20 cellular contexts compared by ENCODE assay signal in the genomic region with DNA sequence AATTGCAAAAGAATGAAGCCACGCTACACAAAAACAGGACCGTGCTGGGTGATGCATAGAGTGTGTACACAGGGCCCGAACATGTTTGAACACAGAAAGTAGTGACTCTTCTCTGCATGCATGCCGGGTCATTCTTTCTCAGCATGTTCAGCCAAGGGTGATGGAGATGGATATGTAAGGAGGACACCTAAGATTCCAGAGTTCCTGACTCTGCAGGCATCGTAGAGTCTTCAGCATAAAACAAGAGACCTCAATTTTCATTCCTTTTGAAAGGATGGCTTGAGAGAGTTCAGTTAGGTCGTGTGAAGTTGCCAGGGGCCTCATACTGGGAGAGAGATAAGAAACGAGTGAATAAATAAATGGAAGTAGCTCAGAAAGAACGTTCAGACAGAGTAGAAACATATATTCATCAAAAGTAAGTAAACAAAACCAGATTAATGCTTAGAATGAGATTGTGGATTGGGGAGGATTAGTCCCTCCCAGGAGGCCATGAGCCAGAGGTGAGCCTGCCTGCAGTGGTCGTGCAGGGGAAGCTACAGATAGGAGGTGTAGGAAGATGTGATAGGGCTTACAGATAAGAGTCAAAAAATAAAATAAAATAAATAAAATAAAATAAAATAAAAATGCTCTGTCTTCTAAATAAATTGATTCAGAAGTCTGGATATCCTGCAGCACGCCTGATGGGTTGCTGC. TPM values are rescaled to one million over a fixed set of nuclear protein-coding genes. Genes with fewer than 3 reads are reported as not detected.
DNase-seq lines count a peak whose midpoint lies in the region; ATAC-seq, FAIRE-seq and TF ChIP-seq lines count a peak whose summit lies in the region.
"Had no signal": no experiment of that assay in that cellular context is flagged by ENCODE, and none has a peak within 500 bp of the region (broad histone marks: within the 10 kb centered on the region; RNA-seq: fewer than 3 reads in every experiment).

No MANE protein-coding gene starts in this region.

- H3K4me1 ChIP-seq in pancreas = peaks cover 0 to 13% (median 2%) of the 10 kb centered on the region in 3 donors
- H3K4me1 ChIP-seq: BLaER1, HAP-1 had no signal

- H3K36me3 ChIP-seq in H7 (replicated peaks; ENCODE audit: control insufficient read depth, insufficient read depth, low read length) (no peaks in the 10 kb centered on the region), pancreas (no peaks in the 10 kb centered on the region)
- H3K36me3 ChIP-seq: BLaER1, HAP-1 had no signal

- H3K27me3 Mint-ChIP-seq in stimulated activated memory B cell treated with anti-CD40 and anti-IgM and Interleukin-4, amounts not matched to agents 10 μg/mL and 1 μg/mL and 100 μg/mL, for 72 hours = no peaks in the 10 kb centered on the region
- peaks cover 7 to 9% of the 10 kb centered on the region in 2 donors for H3K27me3 Mint-ChIP-seq in effector memory CD8-positive, alpha-beta T cell

- FAIRE-seq in pancreas (lab: Jason Lieb, UNC) = no peak
- FAIRE-seq: GM12892, GM18507 had no signal

- H3K9me3 Mint-ChIP-seq in stimulated activated memory B cell treated with anti-CD40 and anti-IgM and Interleukin-4, amounts not matched to agents 10 μg/mL and 1 μg/mL and 100 μg/mL, for 72 hours = peaks cover 2% of the 10 kb centered on the region
- no peaks in the 10 kb centered on the region for H3K9me3 Mint-ChIP-seq in effector memory CD8-positive, alpha-beta T cell

- H3K4me1 Mint-ChIP-seq in stimulated activated memory B cell treated with anti-CD40 and anti-IgM and Interleukin-4, amounts not matched to agents 10 μg/mL and 1 μg/mL and 100 μg/mL, for 72 hours = no peaks in the 10 kb centered on the region
- H3K4me1 Mint-ChIP-seq in effector memory CD8-positive, alpha-beta T cell (ENCODE audit: low read depth in 2 of 2) = no peaks in the 10 kb centered on the region
- H3K4me1 Mint-ChIP-seq: CD8-positive, alpha-beta memory T cell had no signal

- H3K4me3 ChIP-seq in H7 (ENCODE audit: insufficient read depth, low read depth, low read length) = no peak overlapping the region
- no peak overlapping the region for H3K4me3 ChIP-seq in pancreas
- H3K4me3 ChIP-seq: BLaER1, HAP-1 had no signal

- TF ChIP-seq CTCF in VCaP (conservative IDR thresholded peaks at IDR 0.05) (no peak), pancreas (IDR thresholded peaks at IDR 0.05) (no peak)

- H3K27ac Mint-ChIP-seq in stimulated activated memory B cell treated with anti-CD40 and anti-IgM and Interleukin-4, amounts not matched to agents 10 μg/mL and 1 μg/mL and 100 μg/mL, for 72 hours = no peak overlapping the region
- H3K27ac Mint-ChIP-seq in effector memory CD8-positive, alpha-beta T cell = no peak overlapping the region
- H3K27ac Mint-ChIP-seq: CD8-positive, alpha-beta memory T cell had no signal

- H3K27me3 ChIP-seq in H7 (ENCODE audit: control insufficient read depth, insufficient read depth, low read length) = no peaks in the 10 kb centered on the region
- no peaks in the 10 kb centered on the region for H3K27me3 ChIP-seq in pancreas
- H3K27me3 ChIP-seq: BLaER1 had no signal

- H3K4me3 Mint-ChIP-seq in stimulated activated memory B cell treated with anti-CD40 and anti-IgM and Interleukin-4, amounts not matched to agents 10 μg/mL and 1 μg/mL and 100 μg/mL, for 72 hours = no peak overlapping the region
- H3K4me3 Mint-ChIP-seq in effector memory CD8-positive, alpha-beta T cell = no peak overlapping the region
- H3K4me3 Mint-ChIP-seq: CD8-positive, alpha-beta memory T cell had no signal

- no peaks in the 10 kb centered on the region for H3K9me3 ChIP-seq in pancreas
- H3K9me3 ChIP-seq: HAP-1, SK-N-SH had no signal

- DNase-seq in H7 = peak; percentile 32
- DNase-seq in iPS-NIHi7 (ENCODE audit: extremely low spot score) = peak; percentile 51
- DNase-seq in NCI-H2081 (lab: John Stamatoyannopoulos, UW) = no peak
- no peak for DNase-seq in pancreas
- DNase-seq in effector memory CD8-positive, alpha-beta T cell = no peak
- DNase-seq: CD8-positive, alpha-beta memory T cell; DMS53; MM.1S; NCI-H1092; NCI-H146; NCI-H2029 treated with DMSO at 0.1 percent for 48 hours; SHP77 treated with DMSO at 0.1 percent for 48 hours; SK-N-SH had no signal

- no peaks in the 10 kb centered on the region for H3K36me3 Mint-ChIP-seq in stimulated activated memory B cell treated with anti-CD40 and anti-IgM and Interleukin-4, amounts not matched to agents 10 μg/mL and 1 μg/mL and 100 μg/mL, for 72 hours
- H3K36me3 Mint-ChIP-seq in effector memory CD8-positive, alpha-beta T cell (ENCODE audit: insufficient read depth) = no peaks in the 10 kb centered on the region
- H3K36me3 Mint-ChIP-seq: CD8-positive, alpha-beta memory T cell had no signal

- 51 to 54% methylated on average over 10 of the region's 10 CpGs for WGBS in pancreas, 2 donors

- ATAC-seq in esophagus mucosa (peak; percentile 81), pancreas (no peak)
- ATAC-seq in stimulated activated memory B cell treated with anti-CD40 and anti-IgM and Interleukin-4, amounts not matched to agents 10 μg/mL and 1 μg/mL and 100 μg/mL, for 72 hours = no peak
- no peak for ATAC-seq in effector memory CD8-positive, alpha-beta T cell (replicated peaks)

- intact Hi-C loops in pancreas (cut with DNase I) = no loop called here

- H3K27ac ChIP-seq in VCaP = peak overlapping the region; percentile 61
- H3K27ac ChIP-seq in pancreas = no peak overlapping the region
- H3K27ac ChIP-seq: BLaER1 had no signal

RNA-seq across cellular contexts. Expression of gene SEL1L, which starts 27.6 kb away (rescaled TPM):
- total RNA-seq in H7 (2014; rRNA removed; shearing (Covaris generic)) = 15.6 and 15.7 TPM in 2 replicates
- total RNA-seq in esophagus mucosa = 33.0 TPM
- 100 to 1,000 TPM; 338 to 763 (median 498) TPM for total RNA-seq in pancreas
- polyA plus RNA-seq in pancreas = 10 to 100 TPM; 54.5 to 59.6 TPM

Comparison
In these comparisons a context has a peak if more than half of its experiments do, and no peak if none do; other contexts are left out.
1. DNase-seq: peak in H7 (single experiment) and iPS-NIHi7 (single experiment); none in NCI-H2081 (0 of 2), pancreas (0 of 6) and effector memory CD8-positive, alpha-beta T cell (0 of 3).